ENCODE assay signal across 16 cellular contexts in genomic region chr10:51369903-51370302, GRCh38.
A peak's percentile ranks its signal among the peaks of the same experiment; 100 is the strongest.
DNase-seq lines count a peak whose midpoint lies in the region; ATAC-seq and TF ChIP-seq lines count a peak whose summit lies in the region.
"Had no signal": no experiment of that assay in that cellular context is flagged by ENCODE, and none has a peak within 500 bp of the region (broad histone marks: within the 10 kb centered on the region; RNA-seq: fewer than 3 reads in every experiment).

No MANE protein-coding gene starts in this region.

- no peaks in the 10 kb centered on the region for H3K79me2 ChIP-seq in H9 (ENCODE audit: insufficient read depth, low read length)

- no peak for ATAC-seq in aorta (ENCODE audit: low FRiP score)
- ATAC-seq: stimulated activated naive CD8-positive, alpha-beta T cell treated with anti-CD3 and anti-CD28 coated beads, Interleukin-15, Interleukin-2, amounts not matched to agents 100 U/mL and 50 U/mL, for 24 hours had no signal

- no peaks in the 10 kb centered on the region; a peak in 1 of 7 replicates for H3K36me3 Mint-ChIP-seq in H9 (ENCODE audit: insufficient read depth in 1 of 3, low read depth in 3 of 3)

- no peak overlapping the region for H2BK12ac ChIP-seq in H9 (ENCODE audit: insufficient read length, low read depth, low read length)

- peaks cover 2 to 12% of the 10 kb centered on the region in 2 donors for H3K4me1 ChIP-seq in aorta (ENCODE audit: control insufficient read depth in 1 of 2, insufficient read depth in 2 of 2, low read length in 2 of 2)
- peaks cover 3% of the 10 kb centered on the region; the same call in 1 of the 2 replicates for H3K4me1 ChIP-seq in H9 (ENCODE audit: insufficient read depth, low read length)

- H3T11ph ChIP-seq in H9 (ENCODE audit: low read length), result no peak overlapping the region

- no peak overlapping the region for H4K8ac ChIP-seq in H9 (replicated peaks; ENCODE audit: insufficient read length, low read depth, low read length)

- H3K27ac Mint-ChIP-seq in H9, result peak overlapping the region in 1 of 3 experiments; percentile 61; a peak in 2 of 7 replicates
- H3K27ac Mint-ChIP-seq: T-helper 1 cell treated with Interleukin-12 subunit alpha and Interleukin-12 subunit beta and Interleukin-4 antibody, amounts not matched to agents 30 μg/mL and 1 μg/mL, for 36 hours had no signal

- peak; percentile 59 for DNase-seq in AG10803 (ENCODE audit: low read depth)
- DNase-seq in LHCN-M2 (ENCODE audit: low read depth), result peak; percentile 84
- peak; percentile 44 to 78 for DNase-seq in cardiac fibroblast (ENCODE audit: low read depth in 2 of 2)
- peak; percentile 48 for DNase-seq in kidney glomerular epithelial cell (lab: John Stamatoyannopoulos, UW)
- DNase-seq in H7, result no peak
- DNase-seq in anterior cingulate cortex (lab: John Stamatoyannopoulos, UW), result no peak
- no peak for DNase-seq in aorta
- DNase-seq in H9, result no peak
- DNase-seq: activated CD4-positive, CD25-positive, alpha-beta regulatory T cell treated with anti-CD3 and anti-CD28 coated beads, Interleukin-2, amount 50 U/mL, for 72 hours; activated T-cell treated with anti-CD3 and anti-CD28 coated beads for 4 hours; dermis blood vessel endothelial cell; NCI-H774; nucleus accumbens; stimulated activated naive CD8-positive, alpha-beta T cell treated with anti-CD3 and anti-CD28 coated beads, Interleukin-15, Interleukin-2, amounts not matched to agents 100 U/mL and 50 U/mL, for 24 hours had no signal

- no peak overlapping the region for H3K18ac ChIP-seq in H9 (ENCODE audit: insufficient read length, low read depth, low read length)

- H3K4ac ChIP-seq in H9 (ENCODE audit: low read depth, low read length), result no peak overlapping the region

- H3K27ac ChIP-seq in aorta (ENCODE audit: low read depth in 1 of 2, low read length in 2 of 2) (no peak overlapping the region), H9 (ENCODE audit: insufficient read length, low read depth, low read length) (no peak overlapping the region)
- H3K27ac ChIP-seq: esophagus muscularis mucosa had no signal

- H2AFZ ChIP-seq in H9 (ENCODE audit: low read length), result no peak overlapping the region

- no peaks in the 10 kb centered on the region for H3K9me3 Mint-ChIP-seq in H9
- H3K9me3 Mint-ChIP-seq: T-helper 1 cell treated with Interleukin-12 subunit alpha and Interleukin-12 subunit beta and Interleukin-4 antibody, amounts not matched to agents 30 μg/mL and 1 μg/mL, for 36 hours had no signal

- TF ChIP-seq CTCF in AG10803 (conservative IDR thresholded peaks at IDR 0.05; ENCODE audit: low read length), result no peak
- no peak for TF ChIP-seq CTCF in cardiac fibroblast (IDR thresholded peaks at IDR 0.05; ENCODE audit: low read depth, low read length)
- TF ChIP-seq CTCF in H9 (conservative IDR thresholded peaks at IDR 0.05), result no peak

- 81 to 94% methylated on average over 2 of the region's 2 CpGs for WGBS in aorta, 2 donors
- WGBS in H9 (ENCODE audit: extremely low coverage, insufficient read length, low lambda C conversion rate), result no CpG with 5 or more reads among the region's 2 CpGs

- intact Hi-C loops in aorta (cut with DNase I), result no loop called here

- no peak overlapping the region for H3K14ac ChIP-seq in H9 (ENCODE audit: insufficient read depth, low read length)

- H3K56ac ChIP-seq in H9 (ENCODE audit: insufficient read length, low read depth, low read length), result no peak overlapping the region

- H2AK5ac ChIP-seq in H9 (ENCODE audit: insufficient read length, low read length), result no peak overlapping the region

- H4K91ac ChIP-seq in H9 (ENCODE audit: insufficient read length, low read depth, low read length), result no peak overlapping the region

- H3K4me3 ChIP-seq in AG10803 (ENCODE audit: low read length), result no peak overlapping the region
- H3K4me3 ChIP-seq in cardiac fibroblast (replicated peaks in 1 of 2; ENCODE audit: low read depth in 2 of 2, low read length in 2 of 2), result no peak overlapping the region
- no peak overlapping the region for H3K4me3 ChIP-seq in H7 (ENCODE audit: insufficient read depth, low read depth, low read length)
- no peak overlapping the region for H3K4me3 ChIP-seq in aorta (ENCODE audit: low read length in 2 of 2)
- H3K4me3 ChIP-seq: esophagus muscularis mucosa had no signal

- no peak overlapping the region for H3K23ac ChIP-seq in H9 (ENCODE audit: insufficient read length, low read depth, low read length)

- H3K4me2 ChIP-seq in H9 (ENCODE audit: insufficient read depth, insufficient read length, low read length), result no peak overlapping the region

- no peaks in the 10 kb centered on the region for H3K23me2 ChIP-seq in H9 (ENCODE audit: insufficient read length, low read depth, low read length, poor library complexity, severe bottlenecking)

- H4K20me1 ChIP-seq in H9 (ENCODE audit: control insufficient read depth, insufficient read depth, insufficient read length), result no peaks in the 10 kb centered on the region

- H3K9me3 ChIP-seq in aorta (ENCODE audit: control insufficient read depth, low read length) (no peaks in the 10 kb centered on the region), H9 (ENCODE audit: control insufficient read depth, low read depth, low read length) (no peaks in the 10 kb centered on the region)
- H3K9me3 ChIP-seq: esophagus muscularis mucosa had no signal

- H3K79me1 ChIP-seq in H9 (ENCODE audit: insufficient read depth, low read depth, low read length, poor library complexity, severe bottlenecking), result no peaks in the 10 kb centered on the region

- no peak overlapping the region for H2BK20ac ChIP-seq in H9 (ENCODE audit: low read depth, low read length, poor library complexity, severe bottlenecking)

- H4K5ac ChIP-seq in H9 (ENCODE audit: insufficient read length, low read depth, low read length), result no peak overlapping the region

- H3K27me3 Mint-ChIP-seq in H9 (ENCODE audit: low read depth), result no peaks in the 10 kb centered on the region

- no peaks in the 10 kb centered on the region for H3K27me3 ChIP-seq in H7 (ENCODE audit: control insufficient read depth, insufficient read depth, low read length)
- H3K27me3 ChIP-seq in aorta (ENCODE audit: control insufficient read depth in 1 of 2, insufficient read depth in 2 of 2, low read length in 1 of 2), result no peaks in the 10 kb centered on the region
- H3K27me3 ChIP-seq in H9 (ENCODE audit: insufficient read depth, low read length), result no peaks in the 10 kb centered on the region
- H3K27me3 ChIP-seq: esophagus muscularis mucosa had no signal

- H2BK5ac ChIP-seq in H9 (ENCODE audit: insufficient read length, low read length), result no peak overlapping the region

- H2BK15ac ChIP-seq in H9 (ENCODE audit: low read depth, low read length), result no peak overlapping the region

- H3K9ac ChIP-seq in H9 (ENCODE audit: extremely low read depth, insufficient read length, low read length), result no peak overlapping the region

- H3K4me3 Mint-ChIP-seq in H9, result no peak overlapping the region
- H3K4me3 Mint-ChIP-seq: T-helper 1 cell treated with Interleukin-12 subunit alpha and Interleukin-12 subunit beta and Interleukin-4 antibody, amounts not matched to agents 30 μg/mL and 1 μg/mL, for 36 hours had no signal

- peaks cover 40 to 56% of the 10 kb centered on the region in 2 experiments for H3K4me1 Mint-ChIP-seq in H9

- H2BK120ac ChIP-seq in H9 (ENCODE audit: low read depth, low read length, poor library complexity, severe bottlenecking), result no peak overlapping the region

- H3K36me3 ChIP-seq in H7 (replicated peaks; ENCODE audit: control insufficient read depth, insufficient read depth, low read length) (no peaks in the 10 kb centered on the region), aorta (ENCODE audit: control insufficient read depth in 1 of 2, insufficient read depth in 2 of 2, low read length in 1 of 2) (no peaks in the 10 kb centered on the region)
- H3K36me3 ChIP-seq: esophagus muscularis mucosa had no signal

Comparison
In these comparisons a context has a peak if more than half of its experiments do, and no peak if none do; other contexts are left out.
1. DNase-seq: peak in AG10803 (single experiment), LHCN-M2 (single experiment), cardiac fibroblast (2 of 2) and kidney glomerular epithelial cell (single experiment); none in H7 (single experiment), anterior cingulate cortex (0 of 58), aorta (0 of 2) and H9 (single experiment).